ENCODE assay signal across 15 cellular contexts in the genomic region with DNA sequence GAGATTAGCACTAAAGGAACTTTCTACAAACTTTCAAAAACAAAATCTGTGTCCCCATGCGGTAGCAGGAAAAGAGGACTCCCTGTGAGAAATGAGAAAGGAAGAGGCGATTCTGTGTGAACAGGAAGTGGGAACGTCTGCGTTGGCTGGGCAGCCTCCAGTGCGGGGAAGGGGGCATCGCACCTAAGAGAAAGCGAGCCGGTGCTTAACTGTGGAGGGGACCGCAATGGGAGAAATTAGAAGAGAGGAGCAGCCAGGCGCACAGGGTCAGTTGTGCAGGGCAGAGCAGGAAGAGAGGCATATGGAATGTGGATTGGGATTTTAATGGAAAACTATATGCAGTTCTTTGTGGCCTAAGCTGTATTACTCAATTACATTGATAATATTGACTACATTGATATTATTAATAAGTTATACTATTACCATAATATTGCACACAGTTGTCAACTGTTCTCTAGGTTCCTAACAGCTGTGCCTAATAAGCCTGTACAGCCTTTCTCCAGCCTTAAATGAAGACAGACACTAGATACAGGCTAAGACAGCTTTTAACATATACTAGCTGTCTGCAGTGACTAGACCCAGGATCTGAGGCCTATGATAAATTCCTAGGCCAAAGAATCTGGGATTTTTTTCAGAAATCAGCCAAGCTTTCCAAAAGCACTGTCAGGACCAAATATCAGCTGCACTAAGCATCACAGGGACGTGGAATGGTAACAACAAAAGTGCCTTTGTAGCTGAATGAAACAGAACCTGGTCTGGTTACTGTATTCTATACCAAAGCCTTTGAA.
DNase-seq lines count a peak whose midpoint lies in the region; ATAC-seq, FAIRE-seq and TF ChIP-seq lines count a peak whose summit lies in the region.
"Had no signal": no experiment of that assay in that cellular context is flagged by ENCODE, and none has a peak within 500 bp of the region (broad histone marks: within the 10 kb centered on the region; RNA-seq: fewer than 3 reads in every experiment).

No MANE protein-coding gene starts in this region.

- H3K27ac ChIP-seq in CD4-positive, alpha-beta T cell (ENCODE audit: low read depth, low read length): peak overlapping the region; percentile 14
- H3K27ac ChIP-seq in K562 (ENCODE audit: extremely low read depth, low read depth, low read length) (peak overlapping the region; percentile 82), SJCRH30 (no peak overlapping the region)

- TF ChIP-seq CTCF in CD4-positive, alpha-beta T cell (IDR thresholded peaks at IDR 0.05): no peak
- TF ChIP-seq CTCF in Loucy (conservative IDR thresholded peaks at IDR 0.05; ENCODE audit: low read length) (no peak), K562 (IDR thresholded peaks at IDR 0.05 in 2 of 3, conservative IDR thresholded peaks at IDR 0.05 in 1 of 3; ENCODE audit: insufficient read depth in 2 of 3, low read depth in 1 of 3, low read length in 3 of 3) (no peak), mesothelial cell of epicardium (IDR thresholded peaks at IDR 0.05; ENCODE audit: unreplicated experiment) (no peak)

- H4K20me1 ChIP-seq in Loucy (ENCODE audit: insufficient read depth, low read length, poor library complexity, severe bottlenecking) (peaks cover 2% of the 10 kb centered on the region), K562 (replicated peaks; ENCODE audit: control insufficient read depth, insufficient read depth, low read length) (no peaks in the 10 kb centered on the region)

- H3K9me1 ChIP-seq in K562 (ENCODE audit: control insufficient read depth, insufficient read depth, low read length): no peaks in the 10 kb centered on the region

- peaks cover 4% of the 10 kb centered on the region for H3K36me3 Mint-ChIP-seq in CD4-positive, alpha-beta T cell (ENCODE audit: low read depth)
- H3K36me3 Mint-ChIP-seq in mesothelial cell of epicardium: no peaks in the 10 kb centered on the region

- H3K4me3 ChIP-seq in Loucy (ENCODE audit: low read length, poor library complexity, severe bottlenecking): no peak overlapping the region
- H3K4me3 ChIP-seq in K562: no peak overlapping the region
- no peak overlapping the region for H3K4me3 ChIP-seq in SJCRH30
- H3K4me3 ChIP-seq: HAP-1 had no signal

- H3K27me3 ChIP-seq in CD4-positive, alpha-beta T cell (ENCODE audit: control insufficient read depth, insufficient read depth, low read length): no peaks in the 10 kb centered on the region
- H3K27me3 ChIP-seq in Loucy (ENCODE audit: insufficient read depth, low read length, poor library complexity, severe bottlenecking) (no peaks in the 10 kb centered on the region), K562 (ENCODE audit: control insufficient read depth in 2 of 2, insufficient read depth in 2 of 2, low read length in 2 of 2) (no peaks in the 10 kb centered on the region), SJCRH30 (no peaks in the 10 kb centered on the region)

- H3K9me2 ChIP-seq in Loucy (replicated peaks; ENCODE audit: low read depth, low read length): no peaks in the 10 kb centered on the region

- H3K36me3 ChIP-seq in Loucy (ENCODE audit: insufficient read depth, low read length) (no peaks in the 10 kb centered on the region), K562 (ENCODE audit: control insufficient read depth, insufficient read depth, low read length) (no peaks in the 10 kb centered on the region; the same call in 2 of the 3 replicates), SJCRH30 (no peaks in the 10 kb centered on the region)
- H3K36me3 ChIP-seq: HAP-1 had no signal

- WGBS in K562 (ENCODE audit: insufficient coverage, low coverage, missing lambda C conversion rate): 67% methylated on average over 8 of the region's 11 CpGs

- H3K9me3 ChIP-seq in CD4-positive, alpha-beta T cell (ENCODE audit: control insufficient read depth, low read length): no peaks in the 10 kb centered on the region
- H3K9me3 ChIP-seq in Loucy (ENCODE audit: insufficient read depth, low read depth, low read length): no peaks in the 10 kb centered on the region
- H3K9me3 ChIP-seq in K562 (replicated peaks; ENCODE audit: control insufficient read depth, insufficient read depth, low read depth, low read length): no peaks in the 10 kb centered on the region
- no peaks in the 10 kb centered on the region for H3K9me3 ChIP-seq in SJCRH30 (replicated peaks)
- H3K9me3 ChIP-seq: HAP-1 had no signal

- in situ Hi-C loops in K562 (cut with MboI): no loop called here

- H3K4me2 ChIP-seq in Loucy (ENCODE audit: low read depth, low read length, poor library complexity, severe bottlenecking) (peak overlapping the region; percentile 58), K562 (ENCODE audit: insufficient read depth, low read length) (peak overlapping the region; percentile 40)

- H3K79me2 ChIP-seq in Loucy (ENCODE audit: insufficient read depth, low read length): no peaks in the 10 kb centered on the region
- H3K79me2 ChIP-seq in K562 (ENCODE audit: control insufficient read depth, insufficient read depth, low read length): peaks cover 81% of the 10 kb centered on the region

- ATAC-seq in CD4-positive, alpha-beta T cell (ENCODE audit: poor library complexity): no peak
- ATAC-seq in K562 (no peak), GM21526 (IDR thresholded peaks at IDR 0.05; ENCODE audit: low FRiP score, unreplicated experiment) (no peak)

- intact Hi-C loops in CD4-positive, alpha-beta T cell (cut with DNase I, micrococcal nuclease): no loop called here
- intact Hi-C loops in K562 (cut with micrococcal nuclease): no loop called here

- peak overlapping the region; percentile 95 for H3K27ac Mint-ChIP-seq in CD4-positive, alpha-beta T cell
- H3K27ac Mint-ChIP-seq in mesothelial cell of epicardium: peak overlapping the region; percentile 73

- TF ChIP-seq RAD21 in K562 (CRISPR knock-in tag; conservative IDR thresholded peaks at IDR 0.05 in 1 of 2, IDR thresholded peaks at IDR 0.05 in 1 of 2): no peak

- H2AFZ ChIP-seq in Loucy (ENCODE audit: low read length) (no peak overlapping the region), K562 (ENCODE audit: low read depth, low read length) (peak overlapping the region; percentile 43; the same call in 1 of the 2 replicates)

- BruUV-seq in K562 (replicated peaks; lab: Mats Ljungman, UMichigan): no TSS peak

- H3K9ac ChIP-seq in Loucy (ENCODE audit: low read depth, low read length, poor library complexity, severe bottlenecking): no peak overlapping the region
- H3K9ac ChIP-seq in K562 (ENCODE audit: insufficient read depth in 1 of 2, low read depth in 2 of 2, low read length in 2 of 2): peak overlapping the region in 1 of 2 experiments; percentile 67; a peak in 1 of 4 replicates

- no peak for DNase-seq in CD4-positive, alpha-beta T cell
- no peak for DNase-seq in K562 (ENCODE audit: extremely low read depth in 1 of 4, low spot score in 3 of 4)
- no peak for DNase-seq in mesothelial cell of epicardium (ENCODE audit: low spot score in 2 of 2, unreplicated experiment in 2 of 2)
- DNase-seq in NCI-H2171 (lab: John Stamatoyannopoulos, UW): no peak
- no peak for DNase-seq in NCI-H2196 treated with DMSO at 0.1 percent for 48 hours (lab: John Stamatoyannopoulos, UW; ENCODE audit: unreplicated experiment)
- DNase-seq in SJCRH30: no peak
- DNase-seq: amniotic stem cell; COR-L47; effector CD8-positive, alpha-beta T cell; hypothalamus; IMR-90; NCI-H2081 treated with DMSO at 0.1 percent for 48 hours had no signal

- TF ChIP-seq POLR2A in K562 (conservative IDR thresholded peaks at IDR 0.05): no peak

- H3F3A ChIP-seq in Loucy (ENCODE audit: low read depth): no peaks in the 10 kb centered on the region

- TF ChIP-seq EP300 in K562 (IDR thresholded peaks at IDR 0.05; ENCODE audit: low read length): no peak

- H3K4me3 Mint-ChIP-seq in CD4-positive, alpha-beta T cell: peak overlapping the region; percentile 83
- no peak overlapping the region for H3K4me3 Mint-ChIP-seq in mesothelial cell of epicardium

- H3K9me3 Mint-ChIP-seq in CD4-positive, alpha-beta T cell: no peaks in the 10 kb centered on the region
- no peaks in the 10 kb centered on the region for H3K9me3 Mint-ChIP-seq in mesothelial cell of epicardium

- H3K4me1 ChIP-seq in Loucy (ENCODE audit: insufficient read depth, low read length, poor library complexity, severe bottlenecking) (peaks cover 49% of the 10 kb centered on the region), K562 (replicated peaks in 1 of 2; ENCODE audit: control insufficient read depth in 2 of 2, insufficient read depth in 2 of 2, low read length in 2 of 2) (peaks cover 46 to 65% of the 10 kb centered on the region in 2 experiments), SJCRH30 (no peaks in the 10 kb centered on the region)
- H3K4me1 ChIP-seq: HAP-1 had no signal

- POLR2A ChIA-PET in CD4-positive, alpha-beta T cell (lab: Charles Lee): interaction anchor here (0.8 to 8.9 kb wide), 6 partner anchors 9 to 31 kb away, joined by 3 to 113 read pairs (median 5); no protein-coding TSS in a partner anchor
- POLR2A ChIA-PET in K562 (lab: Yijun Ruan, JAX): interaction anchor here (0.8 to 1.5 kb wide), 3 partner anchors 9 to 23 kb away, joined by 3 to 4 read pairs (median 3); no protein-coding TSS in a partner anchor

- FAIRE-seq in K562 (lab: Jason Lieb, UNC): no peak

- H3K27me3 Mint-ChIP-seq in CD4-positive, alpha-beta T cell: no peaks in the 10 kb centered on the region
- no peaks in the 10 kb centered on the region for H3K27me3 Mint-ChIP-seq in mesothelial cell of epicardium (ENCODE audit: low read depth)

- peaks cover 93% of the 10 kb centered on the region for H3K4me1 Mint-ChIP-seq in CD4-positive, alpha-beta T cell (ENCODE audit: low read depth)
- peaks cover 24% of the 10 kb centered on the region for H3K4me1 Mint-ChIP-seq in mesothelial cell of epicardium

- CTCF ChIA-PET in CD4-positive, alpha-beta T cell (lab: Charles Lee): interaction anchor here (0.9 to 1.3 kb wide), 4 partner anchors 27 to 121 kb away, joined by 3 to 5 read pairs (median 3); no protein-coding TSS in a partner anchor
- CTCF ChIA-PET in K562 (lab: Yijun Ruan, JAX; ENCODE audit: low intra/inter-chr PET ratio): no interaction called here

TF ChIP-seq in K562, 482 proteins besides CTCF, POLR2A, EP300 and RAD21 (continues in another document):
- TF ChIP-seq NR2F6 (CRISPR knock-in tag; IDR thresholded peaks at IDR 0.05) (no peak), CXXC5 (CRISPR knock-in tag; IDR thresholded peaks at IDR 0.05) (peak; percentile 34), MTA3 (IDR thresholded peaks at IDR 0.05; ENCODE audit: borderline replicate concordance) (no peak)
- TF ChIP-seq, protein P1, sequence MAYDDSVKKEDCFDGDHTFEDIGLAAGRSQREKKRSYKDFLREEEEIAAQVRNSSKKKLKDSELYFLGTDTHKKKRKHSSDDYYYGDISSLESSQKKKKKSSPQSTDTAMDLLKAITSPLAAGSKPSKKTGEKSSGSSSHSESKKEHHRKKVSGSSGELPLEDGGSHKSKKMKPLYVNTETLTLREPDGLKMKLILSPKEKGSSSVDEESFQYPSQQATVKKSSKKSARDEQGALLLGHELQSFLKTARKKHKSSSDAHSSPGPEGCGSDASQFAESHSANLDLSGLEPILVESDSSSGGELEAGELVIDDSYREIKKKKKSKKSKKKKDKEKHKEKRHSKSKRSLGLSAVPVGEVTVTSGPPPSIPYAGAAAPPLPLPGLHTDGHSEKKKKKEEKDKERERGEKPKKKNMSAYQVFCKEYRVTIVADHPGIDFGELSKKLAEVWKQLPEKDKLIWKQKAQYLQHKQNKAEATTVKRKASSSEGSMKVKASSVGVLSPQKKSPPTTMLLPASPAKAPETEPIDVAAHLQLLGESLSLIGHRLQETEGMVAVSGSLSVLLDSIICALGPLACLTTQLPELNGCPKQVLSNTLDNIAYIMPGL (CRISPR knock-in tag; IDR thresholded peaks at IDR 0.05): no peak
